9 cellular contexts compared by ENCODE assay signal in genomic region chr7:44324204-44325126, GRCh38. TPM values are rescaled to one million over a fixed set of nuclear protein-coding genes. Genes with fewer than 3 reads are reported as not detected.
DNase-seq lines count a peak whose midpoint lies in the region; ATAC-seq and TF ChIP-seq lines count a peak whose summit lies in the region.
"Had no signal": no experiment of that assay in that cellular context is flagged by ENCODE, and none has a peak within 500 bp of the region (broad histone marks: within the 10 kb centered on the region; RNA-seq: fewer than 3 reads in every experiment).

No MANE protein-coding gene starts in this region.

- no peak overlapping the region for H3K27ac ChIP-seq in aorta (ENCODE audit: low read depth in 1 of 2, low read length in 2 of 2)

- H3K36me3 ChIP-seq in aorta (ENCODE audit: control insufficient read depth in 1 of 2, insufficient read depth in 2 of 2, low read length in 1 of 2), result no peaks in the 10 kb centered on the region

- ATAC-seq in stimulated activated naive CD8-positive, alpha-beta T cell treated with anti-CD3 and anti-CD28 coated beads, Interleukin-15, Interleukin-2, amounts not matched to agents 100 U/mL and 50 U/mL, for 24 hours, result no peak
- no peak for ATAC-seq in aorta (ENCODE audit: low FRiP score)
- ATAC-seq in natural killer cell, result no peak
- ATAC-seq in GM18519 (IDR thresholded peaks at IDR 0.05; ENCODE audit: low FRiP score, unreplicated experiment), result no peak

- H3K27ac Mint-ChIP-seq in stimulated activated naive CD8-positive, alpha-beta T cell treated with anti-CD3 and anti-CD28 coated beads, Interleukin-15, Interleukin-2, amounts not matched to agents 100 ng/mL and 50 ng/mL, for 24 hours, result no peak overlapping the region
- H3K27ac Mint-ChIP-seq in natural killer cell, result no peak overlapping the region

- no peaks in the 10 kb centered on the region for H3K4me1 ChIP-seq in aorta (ENCODE audit: control insufficient read depth in 1 of 2, insufficient read depth in 2 of 2, low read length in 2 of 2)

- H3K36me3 Mint-ChIP-seq in stimulated activated naive CD8-positive, alpha-beta T cell treated with anti-CD3 and anti-CD28 coated beads, Interleukin-15, Interleukin-2, amounts not matched to agents 100 ng/mL and 50 ng/mL, for 24 hours (ENCODE audit: low read depth), result no peaks in the 10 kb centered on the region
- no peaks in the 10 kb centered on the region for H3K36me3 Mint-ChIP-seq in natural killer cell

- TF ChIP-seq CTCF in natural killer cell (IDR thresholded peaks at IDR 0.05), result no peak

- intact Hi-C loops in aorta (cut with DNase I) (no loop called here), natural killer cell (cut with micrococcal nuclease) (no loop called here)

- 24 to 25% methylated on average over 52 to 60 of the region's 60 CpGs for WGBS in aorta, 2 donors

- no peaks in the 10 kb centered on the region for H3K9me3 ChIP-seq in aorta (ENCODE audit: control insufficient read depth, low read length)

- H3K9me3 Mint-ChIP-seq in stimulated activated naive CD8-positive, alpha-beta T cell treated with anti-CD3 and anti-CD28 coated beads, Interleukin-15, Interleukin-2, amounts not matched to agents 100 ng/mL and 50 ng/mL, for 24 hours, result no peaks in the 10 kb centered on the region
- H3K9me3 Mint-ChIP-seq in natural killer cell, result peaks cover 0 to 4% of the 10 kb centered on the region in 2 donors

- peaks cover 33% of the 10 kb centered on the region for H3K27me3 Mint-ChIP-seq in stimulated activated naive CD8-positive, alpha-beta T cell treated with anti-CD3 and anti-CD28 coated beads, Interleukin-15, Interleukin-2, amounts not matched to agents 100 ng/mL and 50 ng/mL, for 24 hours
- H3K27me3 Mint-ChIP-seq in natural killer cell (ENCODE audit: low read depth in 2 of 2), result peaks cover 24 to 34% of the 10 kb centered on the region in 2 donors

- DNase-seq in stimulated activated naive CD8-positive, alpha-beta T cell treated with anti-CD3 and anti-CD28 coated beads, Interleukin-15, Interleukin-2, amounts not matched to agents 100 U/mL and 50 U/mL, for 24 hours, result no peak
- DNase-seq in cerebellar cortex (ENCODE audit: low spot score) (peak; percentile 69), myocyte (ENCODE audit: low read depth) (peak; percentile 41), aorta (no peak), natural killer cell (no peak)
- no peak for DNase-seq in effector CD8-positive, alpha-beta T cell (lab: John Stamatoyannopoulos, UW)
- DNase-seq: DMS153 had no signal

- peak overlapping the region; percentile 36 to 58 for H3K4me3 ChIP-seq in aorta (ENCODE audit: low read length in 2 of 2)

- peak overlapping the region; percentile 55 for H3K4me3 Mint-ChIP-seq in stimulated activated naive CD8-positive, alpha-beta T cell treated with anti-CD3 and anti-CD28 coated beads, Interleukin-15, Interleukin-2, amounts not matched to agents 100 ng/mL and 50 ng/mL, for 24 hours
- no peak overlapping the region for H3K4me3 Mint-ChIP-seq in natural killer cell

- H3K27me3 ChIP-seq in aorta (ENCODE audit: control insufficient read depth in 1 of 2, insufficient read depth in 2 of 2, low read length in 1 of 2), result no peaks in the 10 kb centered on the region

- H3K4me1 Mint-ChIP-seq in stimulated activated naive CD8-positive, alpha-beta T cell treated with anti-CD3 and anti-CD28 coated beads, Interleukin-15, Interleukin-2, amounts not matched to agents 100 ng/mL and 50 ng/mL, for 24 hours (ENCODE audit: low read depth), result peaks cover 4% of the 10 kb centered on the region
- peaks cover 0 to 6% of the 10 kb centered on the region in 2 donors for H3K4me1 Mint-ChIP-seq in natural killer cell

RNA-seq across cellular contexts. Expression of gene CAMK2B, which starts 0.9 kb away (rescaled TPM):
- total RNA-seq in myocyte, result 31.8 and 34.0 TPM in 2 replicates
- polyA plus RNA-seq in myocyte (2012), result 5.9 TPM
- total RNA-seq in aorta, result 1 to 10 TPM; 2.4 to 4.4 TPM
- 10 to 100 TPM in 1 of 2 donors, not detected in 1; 12.8 TPM for polyA plus RNA-seq in aorta
- under 1 TPM in 1 of 3 donors, not detected in 2; 0.70 TPM for total RNA-seq in natural killer cell

Comparison
In these comparisons a context has a peak if more than half of its experiments do, and no peak if none do; other contexts are left out.
1. DNase-seq: peak in cerebellar cortex (single experiment) and myocyte (single experiment); none in stimulated activated naive CD8-positive, alpha-beta T cell treated with anti-CD3 and anti-CD28 coated beads, Interleukin-15, Interleukin-2, amounts not matched to agents 100 U/mL and 50 U/mL, for 24 hours (single experiment), aorta (0 of 2), natural killer cell (single experiment) and effector CD8-positive, alpha-beta T cell (single experiment).